In genomic region chr11:695606-696381, GRCh38 we compare ENCODE assay signal across 8 cellular contexts. TPM values are rescaled to one million over a fixed set of nuclear protein-coding genes. Genes with fewer than 3 reads are reported as not detected.
DNase-seq lines count a peak whose midpoint lies in the region; ATAC-seq and TF ChIP-seq lines count a peak whose summit lies in the region.

TMEM80 (plus strand) TSS chr11:695816; CDS start chr11:695828, 12 bp downstream.

- in situ Hi-C loops in IMR-90 (cut with MboI; ENCODE audit: low sequenced_read_pairs), result no loop called here

- peak within 1 kb of the TSS; percentile 99 for H3K27ac ChIP-seq in IMR-90 (ENCODE audit: insufficient read depth, low read length)
- H3K27ac ChIP-seq in mucosa of rectum (ENCODE audit: low read depth in 2 of 2, low read length in 2 of 2), result peak within 1 kb of the TSS; percentile 99 to 100

- peak within 1 kb of the TSS; percentile 31 for H2AK5ac ChIP-seq in IMR-90 (ENCODE audit: low read depth, low read length)

- ATAC-seq in GM21526 (IDR thresholded peaks at IDR 0.05; ENCODE audit: low FRiP score, unreplicated experiment) (peak; percentile 63), IMR-90 (ENCODE audit: low read depth) (peak; percentile 82)

- peaks cover 8% of the 10 kb centered on the region; the same call in 1 of the 2 replicates for H3K36me3 ChIP-seq in IMR-90 (ENCODE audit: control insufficient read depth, insufficient read depth, low read length)
- peaks cover 0 to 13% of the 10 kb centered on the region in 2 donors for H3K36me3 ChIP-seq in mucosa of rectum (ENCODE audit: control insufficient read depth in 2 of 2, insufficient read depth in 2 of 2, low read length in 2 of 2)

- H3K27me3 ChIP-seq in IMR-90 (ENCODE audit: control insufficient read depth, insufficient read depth, low read length) (no peaks in the 10 kb centered on the region), mucosa of rectum (ENCODE audit: control insufficient read depth in 2 of 2, insufficient read depth in 2 of 2, low read length in 2 of 2) (no peaks in the 10 kb centered on the region)

- H4K5ac ChIP-seq in IMR-90 (ENCODE audit: low read depth, low read length), result peak within 1 kb of the TSS; percentile 92

- peak within 1 kb of the TSS; percentile 97 for H3K23ac ChIP-seq in IMR-90 (ENCODE audit: low read depth, low read length)

- intact Hi-C loops in IMR-90 (cut with micrococcal nuclease), result loop anchor here (1.0 kb wide), 2 partner anchors 28 to 51 kb away; no protein-coding TSS in a partner anchor

- H3K14ac ChIP-seq in IMR-90 (replicated peaks; ENCODE audit: low read depth, low read length), result peak within 1 kb of the TSS; percentile 99

- 1% methylated on average over 52 of the region's 98 CpGs; no CpG with 5 or more reads in 1 of the 2 experiments for WGBS in IMR-90 (ENCODE audit: extremely low coverage in 2 of 2, insufficient read length in 1 of 2), 2 experiments

- peak within 1 kb of the TSS; percentile 97 for H2BK120ac ChIP-seq in IMR-90 (ENCODE audit: low read depth, low read length)

- H2BK15ac ChIP-seq in IMR-90 (ENCODE audit: low read depth, low read length), result peak within 1 kb of the TSS; percentile 9; the same call in 1 of the 3 replicates

- peaks cover 43% of the 10 kb centered on the region for H4K20me1 ChIP-seq in IMR-90 (ENCODE audit: insufficient read depth, low read length)

- peak within 1 kb of the TSS; percentile 98 for H3K9ac ChIP-seq in IMR-90 (ENCODE audit: low read depth, low read length)
- H3K9ac ChIP-seq in mucosa of rectum (ENCODE audit: low read depth in 1 of 2, low read length in 2 of 2), result peak within 1 kb of the TSS; percentile 94 to 100

- peak within 1 kb of the TSS; percentile 96 for H3K18ac ChIP-seq in IMR-90 (ENCODE audit: low read depth, low read length)

- H3K9me3 ChIP-seq in IMR-90 (ENCODE audit: control insufficient read depth, insufficient read depth, low read length), result no peaks in the 10 kb centered on the region
- no peaks in the 10 kb centered on the region for H3K9me3 ChIP-seq in mucosa of rectum (ENCODE audit: control insufficient read depth in 2 of 2, low read length in 2 of 2)

- peak within 1 kb of the TSS; percentile 95 for H4K91ac ChIP-seq in IMR-90 (ENCODE audit: insufficient read depth, low read depth, low read length)

- peak; percentile 68 for TF ChIP-seq POLR2A in IMR-90 (IDR thresholded peaks at IDR 0.05; ENCODE audit: low read depth, low read length)
- peak; percentile 65 for TF ChIP-seq POLR2A in erythroblast (IDR thresholded peaks at IDR 0.05; ENCODE audit: low read length)

- H3K4me1 ChIP-seq in IMR-90 (ENCODE audit: control insufficient read depth, insufficient read depth, low read length) (peaks cover 36% of the 10 kb centered on the region), mucosa of rectum (ENCODE audit: control insufficient read depth in 2 of 2, insufficient read depth in 2 of 2, low read length in 2 of 2) (peaks cover 28 to 43% of the 10 kb centered on the region in 2 donors)

- BruUV-seq in IMR-90 (replicated peaks; lab: Mats Ljungman, UMichigan), result no TSS peak

- H2BK20ac ChIP-seq in IMR-90 (ENCODE audit: low read depth, low read length), result peak within 1 kb of the TSS; percentile 80; the same call in 1 of the 2 replicates

- TF ChIP-seq RAD21 in IMR-90 (IDR thresholded peaks at IDR 0.05; ENCODE audit: low read length), result no peak

- POLR2A ChIA-PET in IMR-90 (lab: Charles Lee; ENCODE audit: unreplicated experiment), result no interaction called here

- peak within 1 kb of the TSS; percentile 96 to 97 for H4K8ac ChIP-seq in IMR-90 (ENCODE audit: low read depth in 2 of 2, low read length in 2 of 2)

- H2AFZ ChIP-seq in IMR-90 (replicated peaks; ENCODE audit: low read length, poor library complexity), result peak within 1 kb of the TSS; percentile 99

- peak; percentile 93 for DNase-seq in D341Med (ENCODE audit: low spot score)
- DNase-seq in IMR-90, result peak; percentile 96
- peak; percentile 99 for DNase-seq in OCI-M1 (lab: John Stamatoyannopoulos, UW)
- DNase-seq in activated T-cell treated with anti-CD3 and anti-CD28 coated beads, Interleukin-2, amount 50 U/mL, for 1 hour, result peak; percentile 95
- DNase-seq in erythroblast (lab: John Stamatoyannopoulos, UW), result peak; percentile 97 to 99
- DNase-seq in stimulated activated CD8-positive, alpha-beta memory T cell treated with anti-CD3 and anti-CD28 coated beads, Interleukin-4, amount 100 ng/mL, for 48 hours, result peak; percentile 98

- H2AK9ac ChIP-seq in IMR-90 (replicated peaks; ENCODE audit: low read depth, low read length, poor library complexity), result peak within 1 kb of the TSS; percentile 98

- peak within 1 kb of the TSS; percentile 100 for H2BK5ac ChIP-seq in IMR-90 (ENCODE audit: low read depth, low read length, poor library complexity, severe bottlenecking)

- H3K4ac ChIP-seq in IMR-90 (ENCODE audit: low read depth, low read length), result peak within 1 kb of the TSS; percentile 99

- H3K79me1 ChIP-seq in IMR-90 (ENCODE audit: low read depth in 1 of 2, low read length in 2 of 2), result peaks cover 32 to 72% of the 10 kb centered on the region in 2 experiments

- H3K9me1 ChIP-seq in IMR-90 (ENCODE audit: insufficient read depth, low read length), result peaks cover 29% of the 10 kb centered on the region

- H3K4me3 ChIP-seq in IMR-90 (ENCODE audit: insufficient read depth, low read depth, low read length) (peak within 1 kb of the TSS; percentile 90), mucosa of rectum (ENCODE audit: low read length in 2 of 2) (peak within 1 kb of the TSS; percentile 85 to 93)

- TF ChIP-seq CTCF in IMR-90 (conservative IDR thresholded peaks at IDR 0.05; ENCODE audit: low read depth, low read length), result no peak

- dilution Hi-C loops in IMR-90 (cut with HindIII; ENCODE audit: low sequenced_read_pairs, unreplicated experiment), result no loop called here

- peak within 1 kb of the TSS; percentile 99 for H3K56ac ChIP-seq in IMR-90 (ENCODE audit: extremely low read depth, insufficient read depth, low read length)

- CTCF ChIA-PET in IMR-90 (lab: Yijun Ruan, JAX), result no interaction called here

- peak within 1 kb of the TSS; percentile 87 for H3K4me2 ChIP-seq in IMR-90 (ENCODE audit: low read depth, low read length)

TF ChIP-seq in IMR-90, 13 proteins besides CTCF, POLR2A, EP300 and RAD21:
- TF ChIP-seq MAZ (IDR thresholded peaks at IDR 0.05; ENCODE audit: borderline replicate concordance, low read depth, low read length) (peak; percentile 85; the same call in 1 of the 2 replicates), ELK1 (IDR thresholded peaks at IDR 0.05; ENCODE audit: borderline replicate concordance, low read depth, low read length) (no peak), MXI1 (IDR thresholded peaks at IDR 0.05; ENCODE audit: borderline replicate concordance, low read depth, low read length) (peak; percentile 74)
TF ChIP-seq in IMR-90: peak in this region for 2.

RNA-seq across cellular contexts. Expression of gene TMEM80, which starts in this region (rescaled TPM):
- total RNA-seq in IMR-90 (2012; rRNA removed), result 5.0 and 5.6 TPM in 2 replicates
- polyA plus RNA-seq in IMR-90 (2012; rRNA removed), result 21.2 and 21.7 TPM in 2 replicates
- polyA plus RNA-seq in IMR-90 (2012; cell fraction: cytosol; rRNA removed), result 19.5 and 33.5 TPM in 2 replicates
- 64.5 and 66.3 TPM in 2 replicates for polyA plus RNA-seq in IMR-90 (2012; cell fraction: nucleus; rRNA removed; ENCODE audit: low replicate concordance)

Comparison
In these comparisons a context has a peak if more than half of its experiments do, and no peak if none do; other contexts are left out.
1. Peak in every context shown above with its lines: DNase-seq, ATAC-seq, H3K4me3 ChIP-seq and H3K27ac ChIP-seq.